In the genomic region with DNA sequence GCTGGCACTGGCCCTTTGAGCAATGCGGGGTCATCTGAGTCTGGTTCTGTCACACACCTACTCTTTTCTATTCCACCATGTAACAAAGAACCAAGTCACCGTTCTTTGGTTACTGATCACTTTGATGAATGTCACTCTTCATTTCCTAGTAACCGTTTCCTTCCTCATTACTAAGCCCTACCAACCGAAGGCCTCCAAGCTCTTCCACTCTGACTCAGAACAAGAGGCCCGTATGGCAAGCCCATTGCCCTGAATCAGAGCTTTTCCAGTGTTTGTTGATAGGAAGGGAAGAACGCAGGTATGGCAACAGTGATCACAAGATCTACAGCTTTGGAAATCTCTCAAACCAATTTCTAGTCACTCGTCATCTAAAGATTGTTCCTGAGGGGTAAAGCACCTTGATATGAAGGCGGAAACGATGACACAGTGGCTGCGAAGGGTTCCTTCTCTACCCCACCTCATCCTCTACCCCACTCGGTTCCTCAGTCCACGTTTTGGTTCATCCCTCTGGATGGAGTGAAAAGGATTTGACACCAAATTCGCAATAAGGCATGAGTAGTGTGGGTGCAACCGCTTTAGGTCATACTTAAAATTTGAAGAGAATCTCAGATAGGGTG, we compare ENCODE assay signal across 14 cellular contexts. TPM values are rescaled to one million over a fixed set of nuclear protein-coding genes. Genes with fewer than 3 reads are reported as not detected.
DNase-seq lines count a peak whose midpoint lies in the region; ATAC-seq and TF ChIP-seq lines count a peak whose summit lies in the region.
"Had no signal": no experiment of that assay in that cellular context is flagged by ENCODE, and none has a peak within 500 bp of the region (broad histone marks: within the 10 kb centered on the region; RNA-seq: fewer than 3 reads in every experiment).

No MANE protein-coding gene starts in this region.

- H3K27me3 Mint-ChIP-seq in CD8-positive, alpha-beta memory T cell: no peaks in the 10 kb centered on the region
- H3K27me3 Mint-ChIP-seq in activated CD4-positive, alpha-beta memory T cell treated with anti-CD3 and anti-CD28 coated beads for 36 hours: no peaks in the 10 kb centered on the region
- H3K27me3 Mint-ChIP-seq in effector memory CD8-positive, alpha-beta T cell: no peaks in the 10 kb centered on the region

- DNase-seq in CD8-positive, alpha-beta memory T cell: no peak
- DNase-seq in NOMO-1 treated with dmso at 0.1 percent for 144 hours (lab: John Stamatoyannopoulos, UW; ENCODE audit: unreplicated experiment): peak; percentile 31
- peak; percentile 77 for DNase-seq in activated CD4-positive, alpha-beta memory T cell treated with anti-CD3 and anti-CD28 coated beads for 36 hours
- no peak for DNase-seq in effector memory CD8-positive, alpha-beta T cell
- DNase-seq in HCEC 1CT: no peak
- DNase-seq: brain microvascular endothelial cell, NCI-H1417 treated with DMSO at 0.1 percent for 48 hours, Peyer's patch, psoas muscle, SW 1271 had no signal

- no peaks in the 10 kb centered on the region for H3K27me3 ChIP-seq in CD8-positive, alpha-beta memory T cell (ENCODE audit: insufficient read depth, low read length, poor library complexity, severe bottlenecking)
- H3K27me3 ChIP-seq: brain microvascular endothelial cell, Peyer's patch had no signal

- no peaks in the 10 kb centered on the region for H3K36me3 ChIP-seq in CD8-positive, alpha-beta memory T cell (ENCODE audit: insufficient read depth, low read length)
- H3K36me3 ChIP-seq: brain microvascular endothelial cell, Peyer's patch had no signal

- intact Hi-C loops in activated CD4-positive, alpha-beta memory T cell treated with anti-CD3 and anti-CD28 coated beads for 36 hours (cut with micrococcal nuclease): loop anchor here (1.0 to 2.0 kb wide), 4 partner anchors 7 to 67 kb away; no protein-coding TSS in a partner anchor

- peak overlapping the region in 4 of 7 donors; percentile 12 to 32 (median 18) for H3K4me3 Mint-ChIP-seq in CD8-positive, alpha-beta memory T cell
- H3K4me3 Mint-ChIP-seq in activated CD4-positive, alpha-beta memory T cell treated with anti-CD3 and anti-CD28 coated beads for 36 hours: peak overlapping the region; percentile 16
- no peak overlapping the region for H3K4me3 Mint-ChIP-seq in effector memory CD8-positive, alpha-beta T cell
- H3K4me3 Mint-ChIP-seq: CD14-positive monocyte had no signal

- H3K9me3 Mint-ChIP-seq in CD8-positive, alpha-beta memory T cell: no peaks in the 10 kb centered on the region
- H3K9me3 Mint-ChIP-seq in activated CD4-positive, alpha-beta memory T cell treated with anti-CD3 and anti-CD28 coated beads for 36 hours: no peaks in the 10 kb centered on the region
- H3K9me3 Mint-ChIP-seq in effector memory CD8-positive, alpha-beta T cell: no peaks in the 10 kb centered on the region

- POLR2A ChIA-PET in CD8-positive, alpha-beta memory T cell (lab: Charles Lee): no interaction called here
- POLR2A ChIA-PET in activated CD4-positive, alpha-beta memory T cell treated with anti-CD3 and anti-CD28 coated beads for 36 hours (lab: Charles Lee): interaction anchor here (0.6 to 4.9 kb wide), 17 partner anchors 8 to 260 kb away, joined by 3 to 29 read pairs (median 5); a partner anchor contains a TSS

- no peaks in the 10 kb centered on the region for H3K9me3 ChIP-seq in CD8-positive, alpha-beta memory T cell (ENCODE audit: low read length)
- H3K9me3 ChIP-seq: Peyer's patch, psoas muscle had no signal

- H3K27ac ChIP-seq in CD8-positive, alpha-beta memory T cell (ENCODE audit: low read depth, low read length): no peak overlapping the region
- H3K27ac ChIP-seq: brain microvascular endothelial cell, Peyer's patch, psoas muscle had no signal

- H3K4me1 Mint-ChIP-seq in CD8-positive, alpha-beta memory T cell: peaks cover 37 to 74% (median 64%) of the 10 kb centered on the region in 3 donors
- H3K4me1 Mint-ChIP-seq in activated CD4-positive, alpha-beta memory T cell treated with anti-CD3 and anti-CD28 coated beads for 36 hours (ENCODE audit: low read depth): peaks cover 70% of the 10 kb centered on the region
- peaks cover 10 to 16% of the 10 kb centered on the region in 2 donors for H3K4me1 Mint-ChIP-seq in effector memory CD8-positive, alpha-beta T cell (ENCODE audit: low read depth in 2 of 2)
- H3K4me1 Mint-ChIP-seq: CD14-positive monocyte had no signal

- H3K4me3 ChIP-seq in CD8-positive, alpha-beta memory T cell (ENCODE audit: low read length): no peak overlapping the region
- H3K4me3 ChIP-seq: Peyer's patch, psoas muscle had no signal

- CTCF ChIA-PET in CD8-positive, alpha-beta memory T cell (lab: Charles Lee): no interaction called here
- CTCF ChIA-PET in activated CD4-positive, alpha-beta memory T cell treated with anti-CD3 and anti-CD28 coated beads for 36 hours (lab: Charles Lee): interaction anchor here (1.4 to 1.5 kb wide), 2 partner anchors 12 to 51 kb away, joined by 3 to 4 read pairs; no protein-coding TSS in a partner anchor

- H3K36me3 Mint-ChIP-seq in CD8-positive, alpha-beta memory T cell: no peaks in the 10 kb centered on the region
- H3K36me3 Mint-ChIP-seq in activated CD4-positive, alpha-beta memory T cell treated with anti-CD3 and anti-CD28 coated beads for 36 hours: no peaks in the 10 kb centered on the region
- no peaks in the 10 kb centered on the region for H3K36me3 Mint-ChIP-seq in effector memory CD8-positive, alpha-beta T cell (ENCODE audit: insufficient read depth)
- H3K36me3 Mint-ChIP-seq: CD14-positive monocyte had no signal

- peaks cover 51% of the 10 kb centered on the region for H3K4me1 ChIP-seq in CD8-positive, alpha-beta memory T cell (ENCODE audit: insufficient read depth, low read length)
- H3K4me1 ChIP-seq: Peyer's patch, psoas muscle had no signal

- peak; percentile 49 for ATAC-seq in effector memory CD8-positive, alpha-beta T cell (replicated peaks)
- ATAC-seq in GM19328 (IDR thresholded peaks at IDR 0.05; ENCODE audit: unreplicated experiment) (no peak), HG02610 (IDR thresholded peaks at IDR 0.05; ENCODE audit: unreplicated experiment) (no peak), SK-N-SH treated with all-trans-retinoic acid at 6 μM for 48 hours (no peak)
- ATAC-seq: psoas muscle had no signal

- H3K27ac Mint-ChIP-seq in CD8-positive, alpha-beta memory T cell: peak overlapping the region in 6 of 8 donors; percentile 28 to 50 (median 38)
- peak overlapping the region; percentile 88 for H3K27ac Mint-ChIP-seq in activated CD4-positive, alpha-beta memory T cell treated with anti-CD3 and anti-CD28 coated beads for 36 hours
- H3K27ac Mint-ChIP-seq in effector memory CD8-positive, alpha-beta T cell: no peak overlapping the region
- H3K27ac Mint-ChIP-seq: CD14-positive monocyte had no signal

TF ChIP-seq in SK-N-SH treated with all-trans-retinoic acid at 6 μM for 48 hours, 23 proteins besides CTCF, POLR2A, EP300 and RAD21:
- TF ChIP-seq, protein P1, sequence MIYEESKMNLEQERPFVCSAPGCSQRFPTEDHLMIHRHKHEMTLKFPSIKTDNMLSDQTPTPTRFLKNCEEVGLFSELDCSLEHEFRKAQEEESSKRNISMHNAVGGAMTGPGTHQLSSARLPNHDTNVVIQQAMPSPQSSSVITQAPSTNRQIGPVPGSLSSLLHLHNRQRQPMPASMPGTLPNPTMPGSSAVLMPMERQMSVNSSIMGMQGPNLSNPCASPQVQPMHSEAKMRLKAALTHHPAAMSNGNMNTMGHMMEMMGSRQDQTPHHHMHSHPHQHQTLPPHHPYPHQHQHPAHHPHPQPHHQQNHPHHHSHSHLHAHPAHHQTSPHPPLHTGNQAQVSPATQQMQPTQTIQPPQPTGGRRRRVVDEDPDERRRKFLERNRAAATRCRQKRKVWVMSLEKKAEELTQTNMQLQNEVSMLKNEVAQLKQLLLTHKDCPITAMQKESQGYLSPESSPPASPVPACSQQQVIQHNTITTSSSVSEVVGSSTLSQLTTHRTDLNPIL (CRISPR knock-in tag; IDR thresholded peaks at IDR 0.05; ENCODE audit: low read depth): no peak
- TF ChIP-seq, protein P2, sequence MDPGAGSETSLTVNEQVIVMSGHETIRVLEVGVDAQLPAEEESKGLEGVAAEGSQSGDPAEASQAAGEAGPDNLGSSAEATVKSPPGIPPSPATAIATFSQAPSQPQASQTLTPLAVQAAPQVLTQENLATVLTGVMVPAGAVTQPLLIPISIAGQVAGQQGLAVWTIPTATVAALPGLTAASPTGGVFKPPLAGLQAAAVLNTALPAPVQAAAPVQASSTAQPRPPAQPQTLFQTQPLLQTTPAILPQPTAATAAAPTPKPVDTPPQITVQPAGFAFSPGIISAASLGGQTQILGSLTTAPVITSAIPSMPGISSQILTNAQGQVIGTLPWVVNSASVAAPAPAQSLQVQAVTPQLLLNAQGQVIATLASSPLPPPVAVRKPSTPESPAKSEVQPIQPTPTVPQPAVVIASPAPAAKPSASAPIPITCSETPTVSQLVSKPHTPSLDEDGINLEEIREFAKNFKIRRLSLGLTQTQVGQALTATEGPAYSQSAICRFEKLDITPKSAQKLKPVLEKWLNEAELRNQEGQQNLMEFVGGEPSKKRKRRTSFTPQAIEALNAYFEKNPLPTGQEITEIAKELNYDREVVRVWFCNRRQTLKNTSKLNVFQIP (CRISPR knock-in tag; IDR thresholded peaks at IDR 0.05; ENCODE audit: borderline replicate concordance, low read depth): no peak
- TF ChIP-seq RARB (CRISPR knock-in tag; IDR thresholded peaks at IDR 0.05) (no peak), ZNF70 (CRISPR knock-in tag; IDR thresholded peaks at IDR 0.05) (no peak), SNAI2 (CRISPR knock-in tag; IDR thresholded peaks at IDR 0.05) (no peak), OSR1 (CRISPR knock-in tag; IDR thresholded peaks at IDR 0.05) (no peak), TOX (CRISPR knock-in tag; IDR thresholded peaks at IDR 0.05; ENCODE audit: borderline replicate concordance) (no peak), GLIS3 (CRISPR knock-in tag; IDR thresholded peaks at IDR 0.05) (no peak), ISL1 (CRISPR knock-in tag; IDR thresholded peaks at IDR 0.05) (no peak)
- TF ChIP-seq, protein P3, sequence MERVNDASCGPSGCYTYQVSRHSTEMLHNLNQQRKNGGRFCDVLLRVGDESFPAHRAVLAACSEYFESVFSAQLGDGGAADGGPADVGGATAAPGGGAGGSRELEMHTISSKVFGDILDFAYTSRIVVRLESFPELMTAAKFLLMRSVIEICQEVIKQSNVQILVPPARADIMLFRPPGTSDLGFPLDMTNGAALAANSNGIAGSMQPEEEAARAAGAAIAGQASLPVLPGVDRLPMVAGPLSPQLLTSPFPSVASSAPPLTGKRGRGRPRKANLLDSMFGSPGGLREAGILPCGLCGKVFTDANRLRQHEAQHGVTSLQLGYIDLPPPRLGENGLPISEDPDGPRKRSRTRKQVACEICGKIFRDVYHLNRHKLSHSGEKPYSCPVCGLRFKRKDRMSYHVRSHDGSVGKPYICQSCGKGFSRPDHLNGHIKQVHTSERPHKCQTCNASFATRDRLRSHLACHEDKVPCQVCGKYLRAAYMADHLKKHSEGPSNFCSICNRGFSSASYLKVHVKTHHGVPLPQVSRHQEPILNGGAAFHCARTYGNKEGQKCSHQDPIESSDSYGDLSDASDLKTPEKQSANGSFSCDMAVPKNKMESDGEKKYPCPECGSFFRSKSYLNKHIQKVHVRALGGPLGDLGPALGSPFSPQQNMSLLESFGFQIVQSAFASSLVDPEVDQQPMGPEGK (CRISPR knock-in tag; IDR thresholded peaks at IDR 0.05; ENCODE audit: borderline replicate concordance): no peak

RNA-seq across cellular contexts. Expression of a gene that starts 28.0 kb away (rescaled TPM):
- total RNA-seq in CD8-positive, alpha-beta memory T cell: 10 to 100 TPM in 1 of 2 experiments, 1 to 10 TPM in 1; 9.2 to 10.1 TPM
- 20.0 TPM for polyA plus RNA-seq in CD8-positive, alpha-beta memory T cell
- total RNA-seq in activated CD4-positive, alpha-beta memory T cell treated with anti-CD3 and anti-CD28 coated beads for 36 hours: 100 to 1,000 TPM; 153 to 155 TPM
- polyA plus RNA-seq: psoas muscle had no signal

Comparison
In these comparisons a context has a peak if more than half of its experiments do, and no peak if none do; other contexts are left out.
1. DNase-seq: peak in NOMO-1 treated with dmso at 0.1 percent for 144 hours (single experiment) and activated CD4-positive, alpha-beta memory T cell treated with anti-CD3 and anti-CD28 coated beads for 36 hours (single experiment); none in CD8-positive, alpha-beta memory T cell (0 of 5), effector memory CD8-positive, alpha-beta T cell (0 of 3) and HCEC 1CT (single experiment).
2. H3K27ac Mint-ChIP-seq: peak in CD8-positive, alpha-beta memory T cell (6 of 8) and activated CD4-positive, alpha-beta memory T cell treated with anti-CD3 and anti-CD28 coated beads for 36 hours (single experiment); none in effector memory CD8-positive, alpha-beta T cell (0 of 2).
3. H3K4me3 Mint-ChIP-seq: peak in CD8-positive, alpha-beta memory T cell (4 of 7) and activated CD4-positive, alpha-beta memory T cell treated with anti-CD3 and anti-CD28 coated beads for 36 hours (single experiment); none in effector memory CD8-positive, alpha-beta T cell (0 of 2).
4. RNA of a gene that starts 28.0 kb away (total RNA-seq): 153 to 155 TPM in activated CD4-positive, alpha-beta memory T cell treated with anti-CD3 and anti-CD28 coated beads for 36 hours; 9.2 to 10.1 TPM in CD8-positive, alpha-beta memory T cell; every median in the first group is over 10 times any median in the second.